7 cellular contexts compared by ENCODE assay signal in the genomic region with DNA sequence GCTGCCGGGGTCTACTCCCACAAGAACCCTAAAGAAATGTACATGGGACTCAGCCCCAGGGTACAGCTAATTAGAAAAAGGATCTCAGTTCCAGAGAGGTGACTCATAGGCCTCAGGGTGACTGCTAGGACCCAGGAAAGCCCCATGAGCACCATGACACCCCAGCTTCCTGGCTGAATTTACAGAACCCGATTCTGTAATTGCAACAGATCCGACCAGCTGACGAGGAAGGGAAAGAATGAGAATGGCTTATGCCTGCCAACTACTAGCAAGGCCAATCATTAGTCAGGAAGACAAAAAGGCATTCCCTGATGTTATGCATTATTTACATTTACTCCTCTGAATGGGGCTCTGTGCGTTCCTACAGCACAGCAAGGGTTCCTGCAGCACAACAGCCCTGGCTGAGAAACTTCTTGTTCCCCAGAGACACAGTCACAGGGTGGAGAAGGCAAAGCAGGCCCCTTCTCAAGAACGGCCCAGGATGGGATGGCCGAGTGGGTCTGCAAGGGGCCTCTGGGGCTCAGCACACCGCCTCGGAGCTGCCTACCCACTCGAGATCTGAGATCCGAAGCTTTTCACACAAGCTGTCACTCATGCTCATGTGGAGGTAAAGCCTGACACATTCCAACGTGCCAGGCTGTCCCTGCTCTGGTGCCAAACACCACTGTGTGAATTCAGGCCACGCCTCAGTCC. TPM values are rescaled to one million over a fixed set of nuclear protein-coding genes. Genes with fewer than 3 reads are reported as not detected.
A peak's percentile ranks its signal among the peaks of the same experiment; 100 is the strongest.
DNase-seq lines count a peak whose midpoint lies in the region; ATAC-seq, FAIRE-seq and TF ChIP-seq lines count a peak whose summit lies in the region.

No MANE protein-coding gene starts in this region.

- no peaks in the 10 kb centered on the region for H3K4me1 ChIP-seq in aorta (ENCODE audit: control insufficient read depth in 1 of 2, insufficient read depth in 2 of 2, low read length in 2 of 2)

- peak; percentile 96 for DNase-seq in HPDE6-E6E7 (ENCODE audit: extremely low spot score)
- peak; percentile 51 for DNase-seq in activated CD4-positive, alpha-beta T cell treated with anti-CD3 and anti-CD28 coated beads for 1 hour
- DNase-seq in neural crest cell (ENCODE audit: low read depth, low spot score) = no peak
- DNase-seq in aorta = peak in 1 of 2 donors; percentile 49
- no peak for DNase-seq in urothelium cell line (ENCODE audit: low spot score)

- no peaks in the 10 kb centered on the region for H3K36me3 ChIP-seq in aorta (ENCODE audit: control insufficient read depth in 1 of 2, insufficient read depth in 2 of 2, low read length in 1 of 2)

- H3K27ac Mint-ChIP-seq in dendritic cell treated with granulocyte-macrophage colony-stimulating factor and Interleukin-4, amounts not matched to agents 40 ng/mL and 50 ng/mL, for 4 days = peak overlapping the region; percentile 76
- peak overlapping the region; percentile 57 for H3K27ac Mint-ChIP-seq in neural crest cell (ENCODE audit: unreplicated experiment)

- H3K27me3 Mint-ChIP-seq in dendritic cell treated with granulocyte-macrophage colony-stimulating factor and Interleukin-4, amounts not matched to agents 40 ng/mL and 50 ng/mL, for 4 days = no peaks in the 10 kb centered on the region
- H3K27me3 Mint-ChIP-seq in neural crest cell (ENCODE audit: low read depth) = no peaks in the 10 kb centered on the region

- ATAC-seq in GM18873 (IDR thresholded peaks at IDR 0.05; ENCODE audit: low FRiP score, unreplicated experiment) = peak; percentile 59
- ATAC-seq in aorta (ENCODE audit: low FRiP score) = peak; percentile 54

- H3K4me3 Mint-ChIP-seq in dendritic cell treated with granulocyte-macrophage colony-stimulating factor and Interleukin-4, amounts not matched to agents 40 ng/mL and 50 ng/mL, for 4 days = no peak overlapping the region
- no peak overlapping the region for H3K4me3 Mint-ChIP-seq in neural crest cell

- no peaks in the 10 kb centered on the region for H3K9me3 Mint-ChIP-seq in dendritic cell treated with granulocyte-macrophage colony-stimulating factor and Interleukin-4, amounts not matched to agents 40 ng/mL and 50 ng/mL, for 4 days
- H3K9me3 Mint-ChIP-seq in neural crest cell = no peaks in the 10 kb centered on the region

- H3K27me3 ChIP-seq in aorta (ENCODE audit: control insufficient read depth in 1 of 2, insufficient read depth in 2 of 2, low read length in 1 of 2) = no peaks in the 10 kb centered on the region

- H3K4me3 ChIP-seq in aorta (ENCODE audit: low read length in 2 of 2) = no peak overlapping the region

- H3K27ac ChIP-seq in aorta (ENCODE audit: low read depth in 1 of 2, low read length in 2 of 2) = no peak overlapping the region

- TF ChIP-seq CTCF in neural crest cell (conservative IDR thresholded peaks at IDR 0.05) = no peak

- 32 to 44% methylated on average over 13 of the region's 13 CpGs for WGBS in aorta, 2 donors

- FAIRE-seq in urothelium cell line (lab: Jason Lieb, UNC) = no peak

- intact Hi-C loops in dendritic cell treated with granulocyte-macrophage colony-stimulating factor and Interleukin-4, amounts not matched to agents 40 ng/mL and 50 ng/mL, for 4 days (cut with micrococcal nuclease) = no loop called here
- intact Hi-C loops in aorta (cut with DNase I) = no loop called here

- H3K36me3 Mint-ChIP-seq in dendritic cell treated with granulocyte-macrophage colony-stimulating factor and Interleukin-4, amounts not matched to agents 40 ng/mL and 50 ng/mL, for 4 days (ENCODE audit: low read depth) = no peaks in the 10 kb centered on the region
- H3K36me3 Mint-ChIP-seq in neural crest cell (ENCODE audit: low read depth) = no peaks in the 10 kb centered on the region

- H3K9me3 ChIP-seq in aorta (ENCODE audit: control insufficient read depth, low read length) = no peaks in the 10 kb centered on the region

- peaks cover 24% of the 10 kb centered on the region for H3K4me1 Mint-ChIP-seq in dendritic cell treated with granulocyte-macrophage colony-stimulating factor and Interleukin-4, amounts not matched to agents 40 ng/mL and 50 ng/mL, for 4 days (ENCODE audit: low read depth)
- H3K4me1 Mint-ChIP-seq in neural crest cell = peaks cover 7% of the 10 kb centered on the region

RNA-seq across cellular contexts. Expression of a gene that starts 27.2 kb away (rescaled TPM):
- total RNA-seq in neural crest cell (7.5 and 7.7 TPM in 2 replicates), aorta (1 to 10 TPM in 1 of 2 donors, under 1 TPM in 1; 0.65 to 1.4 TPM)
- 1 to 10 TPM in 1 of 2 donors, not detected in 1; 1.5 TPM for polyA plus RNA-seq in aorta

RNA-seq across cellular contexts. Expression of a gene that starts 36.7 kb away (rescaled TPM):
- total RNA-seq in neural crest cell (115 and 116 TPM in 2 replicates), aorta (10 to 100 TPM in 1 of 2 donors, 1 to 10 TPM in 1; 5.7 to 11.7 TPM)
- polyA plus RNA-seq in aorta = 10 to 100 TPM in 1 of 2 donors, 1 to 10 TPM in 1; 1.5 to 10.1 TPM

RNA-seq across cellular contexts. Expression of a gene that starts 52.2 kb away (rescaled TPM):
- total RNA-seq in neural crest cell (20.6 and 25.1 TPM in 2 replicates), aorta (10 to 100 TPM; 14.9 to 25.6 TPM)
- 1 to 10 TPM; 3.4 to 5.9 TPM for polyA plus RNA-seq in aorta

RNA-seq across cellular contexts. Expression of a gene that starts 53.2 kb away (rescaled TPM):
- 2.7 and 2.9 TPM in 2 replicates for total RNA-seq in neural crest cell
- total RNA-seq in aorta = 1 to 10 TPM in 1 of 2 donors, under 1 TPM in 1; 0.36 to 4.2 TPM
- polyA plus RNA-seq in aorta = under 1 TPM in 1 of 2 donors, not detected in 1; 0.13 TPM

Comparison
In these comparisons a context has a peak if more than half of its experiments do, and no peak if none do; other contexts are left out.
1. DNase-seq: peak in HPDE6-E6E7 (single experiment) and activated CD4-positive, alpha-beta T cell treated with anti-CD3 and anti-CD28 coated beads for 1 hour (single experiment); none in neural crest cell (single experiment) and urothelium cell line (single experiment).